8 cellular contexts compared by ENCODE assay signal in the genomic region with DNA sequence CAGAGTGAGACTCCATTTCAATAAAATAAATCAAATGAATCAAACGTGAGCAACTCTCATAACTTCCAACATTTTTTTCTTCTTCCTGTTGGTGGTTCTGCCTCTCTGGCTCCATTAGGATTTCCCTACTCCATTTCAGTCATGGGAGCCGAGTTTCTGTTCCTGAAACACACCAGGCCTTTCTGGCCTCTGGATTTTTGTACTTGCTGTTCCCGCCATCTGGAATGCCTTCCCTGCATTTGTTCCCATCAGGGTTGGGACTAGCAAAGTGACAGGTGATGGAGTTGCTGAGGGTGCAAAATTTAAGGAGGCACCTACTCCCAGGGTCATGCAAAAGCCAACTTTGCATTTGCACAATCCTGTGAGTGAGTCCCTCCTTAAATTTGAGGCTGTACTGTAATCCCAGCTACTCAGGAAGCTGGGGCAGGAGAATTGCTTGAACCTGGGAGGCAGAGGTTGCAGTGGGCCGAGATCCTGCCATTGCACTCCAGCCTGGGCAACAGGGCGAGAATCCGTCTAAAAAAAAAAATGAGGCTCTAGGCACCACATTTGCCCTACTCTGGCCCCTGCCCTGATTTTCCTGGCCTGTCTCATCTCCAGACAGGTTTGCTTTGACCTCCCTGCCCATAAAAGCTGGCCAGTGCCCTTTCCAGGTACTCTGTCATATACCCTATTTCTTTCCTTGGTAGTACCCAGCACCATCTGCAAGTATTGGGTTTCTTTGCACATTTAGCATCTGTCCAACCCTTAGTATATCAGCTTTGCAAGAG.
DNase-seq lines count a peak whose midpoint lies in the region; ATAC-seq and TF ChIP-seq lines count a peak whose summit lies in the region.
"Not testable (repeated sequence)": the region's sequence is repeated elsewhere in the genome, so short reads cannot be mapped to it uniquely, and the experiment has no call there.

No MANE protein-coding gene starts in this region.

- not testable (repeated sequence) for TF ChIP-seq POLR2A in sigmoid colon (IDR thresholded peaks at IDR 0.05)

- not testable (repeated sequence) for H2AFZ ChIP-seq in DND-41 (ENCODE audit: low read depth, low read length)

- peak overlapping the region; percentile 93 for H3K27ac Mint-ChIP-seq in T-helper 17 cell
- peak overlapping the region; percentile 99 for H3K27ac Mint-ChIP-seq in activated naive CD8-positive, alpha-beta T cell treated with anti-CD3 and anti-CD28 coated beads, Interleukin-2, amount 10 ng/mL, durations not matched to agents 7 days and 5 days
- peak overlapping the region; percentile 55 for H3K27ac Mint-ChIP-seq in type B pancreatic cell

- intact Hi-C loops in left ventricle myocardium inferior (cut with micrococcal nuclease); sigmoid colon (cut with DNase I): not testable (repeated sequence)

- peak overlapping the region; percentile 84 for H3K27ac ChIP-seq in DND-41 (ENCODE audit: low read length)
- H3K27ac ChIP-seq in left ventricle myocardium inferior (replicated peaks), result peak overlapping the region; percentile 93
- peak overlapping the region in 2 of 4 donors; percentile 30 to 96 for H3K27ac ChIP-seq in sigmoid colon

- peaks cover 32% of the 10 kb centered on the region for H3K36me3 ChIP-seq in DND-41 (ENCODE audit: insufficient read depth, low read length)
- H3K36me3 ChIP-seq in left ventricle myocardium inferior, sigmoid colon: not testable (repeated sequence)

- not testable (repeated sequence) for ATAC-seq in DND-41 (ENCODE audit: insufficient read depth, low read depth); T-helper 17 cell; activated naive CD8-positive, alpha-beta T cell treated with anti-CD3 and anti-CD28 coated beads, Interleukin-2, amount 10 ng/mL, durations not matched to agents 7 days and 5 days (ENCODE audit: low read depth)

- H3K36me3 Mint-ChIP-seq in T-helper 17 cell (ENCODE audit: low read depth); type B pancreatic cell: not testable (repeated sequence)
- peaks cover 18% of the 10 kb centered on the region for H3K36me3 Mint-ChIP-seq in activated naive CD8-positive, alpha-beta T cell treated with anti-CD3 and anti-CD28 coated beads, Interleukin-2, amount 10 ng/mL, durations not matched to agents 7 days and 5 days

- not testable (repeated sequence) for H3K9me3 Mint-ChIP-seq in activated naive CD8-positive, alpha-beta T cell treated with anti-CD3 and anti-CD28 coated beads, Interleukin-2, amount 10 ng/mL, durations not matched to agents 7 days and 5 days; type B pancreatic cell

- not testable (repeated sequence) for H3K9me3 ChIP-seq in DND-41 (ENCODE audit: insufficient read depth, low read length, severe bottlenecking); T-helper 17 cell (ENCODE audit: control insufficient read depth, low read length, poor library complexity, severe bottlenecking); left ventricle myocardium inferior (replicated peaks); sigmoid colon

- peak overlapping the region in 1 of 2 experiments; percentile 51; a peak in 1 of 4 replicates for H3K4me3 ChIP-seq in DND-41 (ENCODE audit: low read depth in 1 of 2, low read length in 2 of 2)
- not testable (repeated sequence) for H3K4me3 ChIP-seq in left ventricle myocardium inferior, sigmoid colon

- WGBS in sigmoid colon, 2 donors, result 67 to 76% methylated on average over 6 of the region's 6 CpGs

- not testable (repeated sequence) for H3K27me3 Mint-ChIP-seq in T-helper 17 cell; activated naive CD8-positive, alpha-beta T cell treated with anti-CD3 and anti-CD28 coated beads, Interleukin-2, amount 10 ng/mL, durations not matched to agents 7 days and 5 days; type B pancreatic cell

- peaks cover 94% of the 10 kb centered on the region for H3K79me2 ChIP-seq in DND-41 (ENCODE audit: insufficient read depth, low read length)

- peak overlapping the region; percentile 67 for H3K4me2 ChIP-seq in DND-41 (ENCODE audit: insufficient read depth, low read length)

- peak overlapping the region; percentile 49 for H3K9ac ChIP-seq in DND-41 (ENCODE audit: low read depth, low read length)

- H3K4me3 Mint-ChIP-seq in T-helper 17 cell (peak overlapping the region; percentile 90), type B pancreatic cell (peak overlapping the region; percentile 11)
- peak overlapping the region; percentile 91 for H3K4me3 Mint-ChIP-seq in activated naive CD8-positive, alpha-beta T cell treated with anti-CD3 and anti-CD28 coated beads, Interleukin-2, amount 10 ng/mL, durations not matched to agents 7 days and 5 days

- peaks cover 42% of the 10 kb centered on the region for H3K4me1 Mint-ChIP-seq in T-helper 17 cell
- H3K4me1 Mint-ChIP-seq in activated naive CD8-positive, alpha-beta T cell treated with anti-CD3 and anti-CD28 coated beads, Interleukin-2, amount 10 ng/mL, durations not matched to agents 7 days and 5 days, result peaks cover 46% of the 10 kb centered on the region
- peaks cover 32% of the 10 kb centered on the region for H3K4me1 Mint-ChIP-seq in type B pancreatic cell (ENCODE audit: unreplicated experiment)

- H3K4me1 ChIP-seq in DND-41 (ENCODE audit: insufficient read depth, low read length) (peaks cover 59% of the 10 kb centered on the region), left ventricle myocardium inferior (peaks cover 79% of the 10 kb centered on the region), sigmoid colon (peaks cover 0 to 66% (median 50%) of the 10 kb centered on the region in 4 donors)

- TF ChIP-seq EP300 in sigmoid colon (IDR thresholded peaks at IDR 0.05), result not testable (repeated sequence)

- not testable (repeated sequence) for TF ChIP-seq CTCF in DND-41 (IDR thresholded peaks at IDR 0.05; ENCODE audit: borderline replicate concordance, extremely low read depth, low read length, poor library complexity, severe bottlenecking); left ventricle myocardium inferior (IDR thresholded peaks at IDR 0.05; ENCODE audit: borderline replicate concordance); sigmoid colon (IDR thresholded peaks at IDR 0.05); type B pancreatic cell (conservative IDR thresholded peaks at IDR 0.05)

- POLR2A ChIA-PET in activated naive CD8-positive, alpha-beta T cell treated with anti-CD3 and anti-CD28 coated beads, Interleukin-2, amount 10 ng/mL, durations not matched to agents 7 days and 5 days (lab: Charles Lee), result interaction anchor here (2.2 kb wide), 1 partner anchor 14 kb away, joined by 16 read pairs; no protein-coding TSS in a partner anchor

- H3K27me3 ChIP-seq in DND-41 (ENCODE audit: insufficient read depth, low read length, poor library complexity); left ventricle myocardium inferior (ENCODE audit: low read depth); sigmoid colon: not testable (repeated sequence)

- peaks cover 56% of the 10 kb centered on the region for H4K20me1 ChIP-seq in DND-41 (ENCODE audit: insufficient read depth, low read length)

- peak; percentile 3 for DNase-seq in DND-41
- not testable (repeated sequence) for DNase-seq in T-helper 17 cell, left ventricle myocardium inferior
- DNase-seq in activated T-cell treated with anti-CD3 and anti-CD28 coated beads, Interleukin-2, amount 50 U/mL, for 1 hour, result peak; percentile 15
- peak; percentile 25 for DNase-seq in activated naive CD8-positive, alpha-beta T cell treated with anti-CD3 and anti-CD28 coated beads, Interleukin-2, amount 10 ng/mL, durations not matched to agents 7 days and 5 days
- DNase-seq in mucosa of gallbladder (ENCODE audit: low spot score), result peak; percentile 4
- DNase-seq in sigmoid colon, result peak; percentile 50
- peak; percentile 47 for DNase-seq in type B pancreatic cell (ENCODE audit: extremely low spot score, unreplicated experiment)

Comparison
In these comparisons a context has a peak if more than half of its experiments do, and no peak if none do; other contexts are left out.
1. H3K4me3 Mint-ChIP-seq: peak in every context shown above with its lines; median percentile 91 in activated naive CD8-positive, alpha-beta T cell treated with anti-CD3 and anti-CD28 coated beads, Interleukin-2, amount 10 ng/mL, durations not matched to agents 7 days and 5 days; 90 in T-helper 17 cell; 11 in type B pancreatic cell.